18 cellular contexts compared by ENCODE assay signal in genomic region chr5:32100230-32100629, GRCh38.
DNase-seq lines count a peak whose midpoint lies in the region; ATAC-seq, FAIRE-seq and TF ChIP-seq lines count a peak whose summit lies in the region.
"Had no signal": no experiment of that assay in that cellular context is flagged by ENCODE, and none has a peak within 500 bp of the region (broad histone marks: within the 10 kb centered on the region; RNA-seq: fewer than 3 reads in every experiment).

No MANE protein-coding gene starts in this region.

- WGBS in heart right ventricle, 2 donors: 53 to 70% methylated on average over 6 of the region's 6 CpGs
- WGBS in gastroesophageal sphincter (ENCODE audit: low coverage in 1 of 2), 2 donors: 44% methylated on average over 5 of the region's 6 CpGs; no CpG with 5 or more reads in 1 of the 2 donors
- WGBS in aorta, 2 donors: 44 to 46% methylated on average over 6 of the region's 6 CpGs

- peak overlapping the region in 8 of 10 donors; percentile 24 to 77 (median 67) for H3K27ac ChIP-seq in heart right ventricle
- peak overlapping the region in 3 of 4 donors; percentile 26 to 51 (median 47) for H3K27ac ChIP-seq in gastroesophageal sphincter
- no peak overlapping the region for H3K27ac ChIP-seq in aorta (ENCODE audit: low read depth in 1 of 2, low read length in 2 of 2)
- H3K27ac ChIP-seq: thoracic aorta had no signal

- H3K36me3 ChIP-seq in heart right ventricle (peaks cover 0 to 97% (median 41%) of the 10 kb centered on the region in 9 donors), gastroesophageal sphincter (peaks cover 3 to 74% of the 10 kb centered on the region in 2 donors), aorta (ENCODE audit: control insufficient read depth in 1 of 2, insufficient read depth in 2 of 2, low read length in 1 of 2) (peaks cover 0 to 6% of the 10 kb centered on the region in 2 donors)

- H3K36me3 Mint-ChIP-seq in neural crest cell (ENCODE audit: low read depth): peaks cover 15% of the 10 kb centered on the region
- H3K36me3 Mint-ChIP-seq: activated naive CD8-positive, alpha-beta T cell treated with anti-CD3 and anti-CD28 coated beads for 36 hours had no signal

- H3K27me3 Mint-ChIP-seq in neural crest cell (ENCODE audit: low read depth): no peaks in the 10 kb centered on the region
- H3K27me3 Mint-ChIP-seq: activated naive CD8-positive, alpha-beta T cell treated with anti-CD3 and anti-CD28 coated beads for 36 hours; T-cell had no signal

- DNase-seq in heart right ventricle (no peak), cardiac septum (ENCODE audit: low spot score) (no peak), neural crest cell (ENCODE audit: low read depth, low spot score) (no peak), aorta (no peak), NCI-H187 (lab: John Stamatoyannopoulos, UW) (no peak), RCC 7860 (ENCODE audit: low spot score) (no peak)
- DNase-seq: activated CD4-positive, CD25-positive, alpha-beta regulatory T cell; activated naive CD8-positive, alpha-beta T cell treated with anti-CD3 and anti-CD28 coated beads for 36 hours; NCI-H2171 treated with DMSO at 0.1 percent for 48 hours; OCI-M1; T-cell had no signal

- TF ChIP-seq POLR2A in gastroesophageal sphincter (IDR thresholded peaks at IDR 0.05): no peak

- no peak for TF ChIP-seq EP300 in gastroesophageal sphincter (IDR thresholded peaks at IDR 0.05)

- H3K9me3 Mint-ChIP-seq in neural crest cell: no peaks in the 10 kb centered on the region
- H3K9me3 Mint-ChIP-seq: activated naive CD8-positive, alpha-beta T cell treated with anti-CD3 and anti-CD28 coated beads for 36 hours; nephron; T-cell had no signal

- H3K9me3 ChIP-seq in heart right ventricle (no peaks in the 10 kb centered on the region), gastroesophageal sphincter (no peaks in the 10 kb centered on the region), aorta (ENCODE audit: control insufficient read depth, low read length) (no peaks in the 10 kb centered on the region)
- H3K9me3 ChIP-seq: thoracic aorta had no signal

- peak overlapping the region; percentile 29 for H3K27ac Mint-ChIP-seq in neural crest cell (ENCODE audit: unreplicated experiment)
- H3K27ac Mint-ChIP-seq: activated naive CD8-positive, alpha-beta T cell treated with anti-CD3 and anti-CD28 coated beads for 36 hours; T-cell had no signal

- peaks cover 17% of the 10 kb centered on the region for H3K4me1 Mint-ChIP-seq in neural crest cell
- H3K4me1 Mint-ChIP-seq: activated naive CD8-positive, alpha-beta T cell treated with anti-CD3 and anti-CD28 coated beads for 36 hours; T-cell had no signal

- intact Hi-C loops in heart right ventricle (cut with DNase I) (loop anchor here in 2 of 10 donors (5.0 to 10.0 kb wide), 2 partner anchors 72 to 485 kb away; partner anchors contain the start of genes GOLPH3 (in 1 of the 2) and SUB1 (in 1 of the 2)), cardiac septum (cut with DNase I) (no loop called here), aorta (cut with DNase I) (no loop called here)

- no peak overlapping the region for H3K4me3 ChIP-seq in heart right ventricle
- H3K4me3 ChIP-seq in gastroesophageal sphincter: no peak overlapping the region
- H3K4me3 ChIP-seq in aorta (ENCODE audit: low read length in 2 of 2): no peak overlapping the region
- H3K4me3 ChIP-seq: thoracic aorta had no signal

- no peak for FAIRE-seq in RCC 7860 (lab: Jason Lieb, UNC)
- FAIRE-seq: D721Med, frontal cortex had no signal

- H3K4me3 Mint-ChIP-seq in neural crest cell: no peak overlapping the region
- H3K4me3 Mint-ChIP-seq: activated naive CD8-positive, alpha-beta T cell treated with anti-CD3 and anti-CD28 coated beads for 36 hours; nephron; T-cell had no signal

- peaks cover 9 to 48% (median 34%) of the 10 kb centered on the region in 9 donors for H3K4me1 ChIP-seq in heart right ventricle
- peaks cover 0 to 36% (median 2%) of the 10 kb centered on the region in 3 donors for H3K4me1 ChIP-seq in gastroesophageal sphincter
- no peaks in the 10 kb centered on the region for H3K4me1 ChIP-seq in aorta (ENCODE audit: control insufficient read depth in 1 of 2, insufficient read depth in 2 of 2, low read length in 2 of 2)

- no peaks in the 10 kb centered on the region for H3K27me3 ChIP-seq in heart right ventricle
- no peaks in the 10 kb centered on the region for H3K27me3 ChIP-seq in gastroesophageal sphincter
- H3K27me3 ChIP-seq in aorta (ENCODE audit: control insufficient read depth in 1 of 2, insufficient read depth in 2 of 2, low read length in 1 of 2): no peaks in the 10 kb centered on the region

- ATAC-seq in heart right ventricle: peak in 5 of 8 donors; percentile 18 to 45 (median 31)
- peak; percentile 46 for ATAC-seq in gastroesophageal sphincter
- ATAC-seq in aorta (ENCODE audit: low FRiP score): peak; percentile 51
- ATAC-seq in HG03280 (IDR thresholded peaks at IDR 0.05; ENCODE audit: unreplicated experiment): no peak
- ATAC-seq: HCT116, T-cell had no signal

- TF ChIP-seq CTCF in heart right ventricle (IDR thresholded peaks at IDR 0.05) (no peak), gastroesophageal sphincter (IDR thresholded peaks at IDR 0.05) (no peak), neural crest cell (conservative IDR thresholded peaks at IDR 0.05) (no peak)

Comparison
In these comparisons a context has a peak if more than half of its experiments do, and no peak if none do; other contexts are left out.
1. H3K27ac ChIP-seq: peak in heart right ventricle (8 of 10) and gastroesophageal sphincter (3 of 4); none in aorta (0 of 2).